ENCODE assay signal across 8 cellular contexts in the genomic region with DNA sequence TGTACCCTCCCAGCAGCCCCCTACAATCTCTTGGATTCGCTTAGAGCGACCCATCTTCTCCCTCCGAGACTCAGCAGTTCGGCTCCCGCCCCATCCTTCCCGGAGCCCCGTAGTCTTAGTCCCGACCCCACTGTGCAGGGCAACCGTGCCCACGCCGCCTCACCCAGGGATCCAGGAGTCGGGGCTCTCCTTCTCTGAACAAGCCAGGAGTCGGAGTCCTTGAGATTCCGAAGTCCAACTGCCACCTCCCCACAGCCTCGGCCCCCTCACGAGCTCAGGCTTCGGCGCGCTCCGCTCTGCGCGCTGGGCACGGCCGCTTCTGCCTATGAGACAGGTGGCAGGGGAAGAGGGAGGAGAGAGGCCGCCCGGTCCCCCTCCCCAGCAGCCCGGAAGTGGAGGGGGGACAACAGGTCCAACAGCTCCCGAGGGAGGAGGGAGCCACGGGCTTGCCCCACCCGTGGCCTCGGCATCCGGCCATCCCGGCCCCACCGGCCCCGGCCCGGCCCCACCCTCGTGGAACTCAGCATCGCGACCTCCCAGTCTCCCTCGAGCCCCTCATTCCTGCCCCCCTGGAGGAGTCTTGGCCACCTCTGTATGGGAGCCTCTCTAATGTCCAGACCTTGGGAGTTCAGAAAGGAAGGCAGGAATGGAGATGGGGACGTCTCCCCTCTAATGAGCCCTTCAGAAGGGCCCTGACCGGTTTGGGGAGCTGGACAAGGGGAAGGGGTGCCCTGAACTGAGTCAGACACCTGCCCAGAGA. TPM values are rescaled to one million over a fixed set of nuclear protein-coding genes. Genes with fewer than 3 reads are reported as not detected.
DNase-seq lines count a peak whose midpoint lies in the region; ATAC-seq and TF ChIP-seq lines count a peak whose summit lies in the region.

Gene PHLDB3, minus strand, starts transcription at position 321 of the 760 bp plus-strand sequence. CDS start 628 bp downstream, outside the sequence.

- H3K27ac Mint-ChIP-seq in activated naive CD8-positive, alpha-beta T cell treated with anti-CD3 and anti-CD28 coated beads, Interleukin-2, amount 50 U/mL, for 24 hours = peak within 1 kb of the TSS; percentile 93

- peaks cover 24% of the 10 kb centered on the region for H3K4me1 Mint-ChIP-seq in activated naive CD8-positive, alpha-beta T cell treated with anti-CD3 and anti-CD28 coated beads, Interleukin-2, amount 50 U/mL, for 24 hours

- H3K9me3 ChIP-seq in OCI-LY3 (ENCODE audit: insufficient read depth, low read length) = no peaks in the 10 kb centered on the region
- H3K9me3 ChIP-seq in iPS DF 6.9 (ENCODE audit: control insufficient read depth, insufficient read depth, low read length) = no peaks in the 10 kb centered on the region
- H3K9me3 ChIP-seq in skeletal muscle satellite cell (replicated peaks; ENCODE audit: low read length) = no peaks in the 10 kb centered on the region

- no CpG with 5 or more reads among the region's 42 CpGs for WGBS in iPS DF 6.9 (ENCODE audit: insufficient coverage, insufficient read length)

- H3K36me3 Mint-ChIP-seq in activated naive CD8-positive, alpha-beta T cell treated with anti-CD3 and anti-CD28 coated beads, Interleukin-2, amount 50 U/mL, for 24 hours (ENCODE audit: low read depth) = peaks cover 11% of the 10 kb centered on the region

- peaks cover 20% of the 10 kb centered on the region for H3K36me3 ChIP-seq in OCI-LY3 (replicated peaks; ENCODE audit: low read depth, low read length)
- no peaks in the 10 kb centered on the region for H3K36me3 ChIP-seq in iPS DF 6.9 (ENCODE audit: control insufficient read depth, insufficient read depth, low read length)
- H3K36me3 ChIP-seq in skeletal muscle satellite cell (ENCODE audit: insufficient read depth, low read length) = peaks cover 13% of the 10 kb centered on the region

- peaks cover 5% of the 10 kb centered on the region; the same call in 1 of the 2 replicates for H4K20me1 ChIP-seq in OCI-LY3 (ENCODE audit: insufficient read depth, low read length)

- H3K79me2 ChIP-seq in OCI-LY3 (ENCODE audit: low read length) = peaks cover 22% of the 10 kb centered on the region

- no peaks in the 10 kb centered on the region for H3K27me3 Mint-ChIP-seq in activated naive CD8-positive, alpha-beta T cell treated with anti-CD3 and anti-CD28 coated beads, Interleukin-2, amount 50 U/mL, for 24 hours

- DNase-seq in DMS79 treated with DMSO at 0.1 percent for 48 hours (lab: John Stamatoyannopoulos, UW) (peak; percentile 2), DMS79 (lab: John Stamatoyannopoulos, UW) (no peak), iPS DF 6.9 (ENCODE audit: low read depth, low spot score) (no peak), hippocampal formation (lab: John Stamatoyannopoulos, UW) (no peak)
- DNase-seq in activated naive CD8-positive, alpha-beta T cell treated with anti-CD3 and anti-CD28 coated beads, Interleukin-2, amount 50 U/mL, for 24 hours = peak; percentile 55

- no peak for TF ChIP-seq CTCF in OCI-LY3 (IDR thresholded peaks at IDR 0.05; ENCODE audit: low read depth, low read length)

- peak within 1 kb of the TSS; percentile 79 for H3K27ac ChIP-seq in OCI-LY3 (ENCODE audit: low read length)
- no peak within 1 kb of the TSS for H3K27ac ChIP-seq in iPS DF 6.9 (ENCODE audit: low read length)

- H3K27me3 ChIP-seq in OCI-LY3 (ENCODE audit: low read depth, low read length) (no peaks in the 10 kb centered on the region), iPS DF 6.9 (ENCODE audit: control insufficient read depth, insufficient read depth, low read length) (peaks cover 3% of the 10 kb centered on the region; the same call in 1 of the 2 replicates), skeletal muscle satellite cell (ENCODE audit: control insufficient read depth, insufficient read depth, low read length) (no peaks in the 10 kb centered on the region)

- H3K4me3 Mint-ChIP-seq in activated naive CD8-positive, alpha-beta T cell treated with anti-CD3 and anti-CD28 coated beads, Interleukin-2, amount 50 U/mL, for 24 hours = peak within 1 kb of the TSS; percentile 91

- H3K9ac ChIP-seq in OCI-LY3 (ENCODE audit: low read length) = peak within 1 kb of the TSS; percentile 92
- H3K9ac ChIP-seq in skeletal muscle satellite cell (ENCODE audit: low read depth, low read length) = peak within 1 kb of the TSS; percentile 82

- H3K4me2 ChIP-seq in OCI-LY3 (ENCODE audit: low read length) = peak within 1 kb of the TSS; percentile 79
- H3K4me2 ChIP-seq in skeletal muscle satellite cell (ENCODE audit: low read length) = peak within 1 kb of the TSS; percentile 99

- H2AFZ ChIP-seq in OCI-LY3 (ENCODE audit: low read depth, low read length) = peak within 1 kb of the TSS; percentile 77

- peak; percentile 29 for ATAC-seq in HG02938 (IDR thresholded peaks at IDR 0.05; ENCODE audit: unreplicated experiment)
- peak; percentile 50 for ATAC-seq in activated naive CD8-positive, alpha-beta T cell treated with anti-CD3 and anti-CD28 coated beads, Interleukin-2, amount 50 U/mL, for 24 hours

- H3K4me1 ChIP-seq in OCI-LY3 (ENCODE audit: low read length) (peaks cover 11% of the 10 kb centered on the region), iPS DF 6.9 (ENCODE audit: control insufficient read depth, insufficient read depth, low read length) (0 out of 2 replicates have a peak, but pooled peaks cover 4% of the 10 kb centered on the region), skeletal muscle satellite cell (ENCODE audit: control insufficient read depth, insufficient read depth, low read length) (peaks cover 15% of the 10 kb centered on the region)

- H3K9me3 Mint-ChIP-seq in activated naive CD8-positive, alpha-beta T cell treated with anti-CD3 and anti-CD28 coated beads, Interleukin-2, amount 50 U/mL, for 24 hours = no peaks in the 10 kb centered on the region

- peak within 1 kb of the TSS; percentile 87 for H3K4me3 ChIP-seq in OCI-LY3 (ENCODE audit: low read length)
- H3K4me3 ChIP-seq in iPS DF 6.9 (ENCODE audit: low read length) = peak within 1 kb of the TSS; percentile 74
- peak within 1 kb of the TSS; percentile 89 for H3K4me3 ChIP-seq in skeletal muscle satellite cell (ENCODE audit: low read length)

RNA-seq across cellular contexts. Expression of gene PHLDB3, which starts in this region (rescaled TPM):
- 5.0 and 6.8 TPM in 2 replicates for total RNA-seq in skeletal muscle satellite cell (2012; rRNA removed)

Comparison
In these comparisons a context has a peak if more than half of its experiments do, and no peak if none do; other contexts are left out.
1. DNase-seq: peak in DMS79 treated with DMSO at 0.1 percent for 48 hours (single experiment) and activated naive CD8-positive, alpha-beta T cell treated with anti-CD3 and anti-CD28 coated beads, Interleukin-2, amount 50 U/mL, for 24 hours (single experiment); none in DMS79 (single experiment), iPS DF 6.9 (single experiment) and hippocampal formation (0 of 2).
2. Peak in every context shown above with its lines, with median percentiles within 50 percentile points of each other: H3K4me3 ChIP-seq.